Comparison of ENCODE assay signal across 11 cellular contexts in the genomic region with DNA sequence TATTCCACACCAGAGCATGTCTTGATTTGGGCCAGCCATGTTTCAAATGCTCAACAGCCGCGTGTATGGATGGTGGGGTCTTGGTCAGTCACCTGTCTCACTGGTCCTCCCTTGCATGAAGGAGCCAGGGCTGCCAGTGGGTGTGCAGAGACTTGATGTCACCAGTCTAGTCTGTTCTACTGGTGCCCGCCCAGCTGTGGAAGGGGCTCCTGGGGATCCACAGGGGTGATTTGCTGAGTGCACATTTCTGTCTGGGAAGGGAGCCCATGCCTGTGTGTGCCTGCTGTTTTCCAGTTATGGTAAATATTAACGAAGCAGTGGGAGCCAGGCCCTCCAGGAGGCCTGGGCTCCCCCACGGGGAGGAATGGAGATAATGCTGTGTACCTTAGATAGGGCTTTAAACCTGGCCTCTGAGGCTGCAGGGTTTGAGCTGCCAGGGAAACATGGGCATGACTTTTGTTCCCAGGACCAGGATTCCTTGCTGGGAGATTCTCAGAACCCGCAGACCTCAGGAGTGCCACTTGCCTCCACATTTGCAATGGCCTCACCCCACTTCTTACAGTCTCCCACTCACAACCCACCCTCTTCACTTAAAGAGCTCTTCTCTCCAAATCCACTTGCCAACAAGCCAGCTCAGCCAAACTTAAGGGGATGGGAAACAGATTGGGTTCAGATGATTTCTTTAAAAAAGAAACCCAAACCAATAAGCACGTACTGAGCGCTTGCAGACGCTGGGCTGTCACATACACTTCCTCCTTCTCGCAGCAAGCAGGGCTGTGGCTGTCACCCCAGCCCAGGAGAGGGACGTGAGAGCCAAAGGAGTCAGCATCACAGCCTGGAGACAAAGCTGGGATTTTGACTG. TPM values are rescaled to one million over a fixed set of nuclear protein-coding genes. Genes with fewer than 3 reads are reported as not detected.
DNase-seq lines count a peak whose midpoint lies in the region; ATAC-seq, FAIRE-seq and TF ChIP-seq lines count a peak whose summit lies in the region.
"Had no signal": no experiment of that assay in that cellular context is flagged by ENCODE, and none has a peak within 500 bp of the region (broad histone marks: within the 10 kb centered on the region; RNA-seq: fewer than 3 reads in every experiment).

No MANE protein-coding gene starts in this region.

- no peaks in the 10 kb centered on the region for H3K27me3 ChIP-seq in A673 (replicated peaks; ENCODE audit: insufficient read depth, low read depth, low read length, poor library complexity)
- H3K27me3 ChIP-seq in Karpas-422 (ENCODE audit: low read length), result no peaks in the 10 kb centered on the region
- H3K27me3 ChIP-seq in HepG2 (ENCODE audit: control insufficient read depth in 1 of 2, insufficient read depth in 2 of 2, low read length in 2 of 2), result peaks cover 2 to 19% of the 10 kb centered on the region in 2 experiments; a peak in 3 of 5 replicates
- no peaks in the 10 kb centered on the region for H3K27me3 ChIP-seq in ovary
- H3K27me3 ChIP-seq: BLaER1, heart right ventricle had no signal

- H3K4me2 ChIP-seq in Karpas-422 (ENCODE audit: low read depth, low read length, poor library complexity, severe bottlenecking) (no peak overlapping the region), HepG2 (ENCODE audit: low read depth, low read length) (peak overlapping the region; percentile 77)
- H3K4me2 ChIP-seq: BLaER1 had no signal

- H3K36me3 Mint-ChIP-seq in stimulated activated naive B cell treated with anti-CD40 and anti-IgM and Interleukin-4, amounts not matched to agents 10 μg/mL and 1 μg/mL and 100 μg/mL, for 72 hours, result no peaks in the 10 kb centered on the region
- H3K36me3 Mint-ChIP-seq in activated naive CD4-positive, alpha-beta T cell treated with anti-CD3 and anti-CD28 coated beads, Interleukin-2, amount 50 U/mL, for 72 hours, result no peaks in the 10 kb centered on the region

- H3K9ac ChIP-seq in Karpas-422 (ENCODE audit: low read length), result no peak overlapping the region
- H3K9ac ChIP-seq in HepG2 (ENCODE audit: insufficient read depth, low read depth, low read length), result no peak overlapping the region; the same call in 1 of the 2 replicates
- H3K9ac ChIP-seq: BLaER1 had no signal

- peak; percentile 64 for TF ChIP-seq RAD21 in HepG2 (CRISPR knock-in tag; IDR thresholded peaks at IDR 0.05)

- H3K79me2 ChIP-seq in Karpas-422 (ENCODE audit: low read length) (no peaks in the 10 kb centered on the region), HepG2 (ENCODE audit: insufficient read depth, low read length) (no peaks in the 10 kb centered on the region)

- H4K20me1 ChIP-seq in Karpas-422 (ENCODE audit: insufficient read depth, low read depth, low read length) (no peaks in the 10 kb centered on the region), HepG2 (ENCODE audit: insufficient read depth, low read length) (no peaks in the 10 kb centered on the region)
- H4K20me1 ChIP-seq: BLaER1 had no signal

- ATAC-seq in HepG2, result peak; percentile 96
- ATAC-seq in stimulated activated naive B cell treated with anti-CD40 and anti-IgM and Interleukin-4, amounts not matched to agents 10 μg/mL and 1 μg/mL and 100 μg/mL, for 72 hours (replicated peaks), result no peak
- ATAC-seq in activated naive CD4-positive, alpha-beta T cell treated with anti-CD3 and anti-CD28 coated beads, Interleukin-2, amount 50 U/mL, for 72 hours, result no peak
- ATAC-seq: T-helper 17 cell had no signal

- FAIRE-seq in HepG2 (lab: Jason Lieb, UNC), result peak; percentile 79

- H3K27ac Mint-ChIP-seq in stimulated activated naive B cell treated with anti-CD40 and anti-IgM and Interleukin-4, amounts not matched to agents 10 μg/mL and 1 μg/mL and 100 μg/mL, for 72 hours, result no peak overlapping the region
- no peak overlapping the region for H3K27ac Mint-ChIP-seq in activated naive CD4-positive, alpha-beta T cell treated with anti-CD3 and anti-CD28 coated beads, Interleukin-2, amount 50 U/mL, for 72 hours
- H3K27ac Mint-ChIP-seq: T-helper 17 cell had no signal

- H3K4me1 ChIP-seq in A673 (ENCODE audit: insufficient read depth, low read length, poor library complexity, severe bottlenecking), result peaks cover 14% of the 10 kb centered on the region
- peaks cover 13% of the 10 kb centered on the region for H3K4me1 ChIP-seq in Karpas-422 (ENCODE audit: low read length)
- H3K4me1 ChIP-seq in HepG2 (ENCODE audit: insufficient read depth, low read length), result peaks cover 68% of the 10 kb centered on the region
- no peaks in the 10 kb centered on the region for H3K4me1 ChIP-seq in ovary (ENCODE audit: insufficient read depth)

- TF ChIP-seq CTCF in A673 (conservative IDR thresholded peaks at IDR 0.05; ENCODE audit: low read depth, low read length) (no peak), HepG2 (CRISPR knock-in tag; IDR thresholded peaks at IDR 0.05) (peak; percentile 55), ovary (IDR thresholded peaks at IDR 0.05) (no peak)

- TF ChIP-seq POLR2A in HepG2 (IDR thresholded peaks at IDR 0.05; ENCODE audit: insufficient read depth in 1 of 2, low read depth in 2 of 2, low read length in 2 of 2) (no peak), ovary (IDR thresholded peaks at IDR 0.05) (no peak)

- DNase-seq in A673 (ENCODE audit: low spot score) (peak; percentile 21), Karpas-422 (peak; percentile 54), SKM-1 (lab: John Stamatoyannopoulos, UW; ENCODE audit: unreplicated experiment) (peak; percentile 32), HepG2 (ENCODE audit: low spot score) (peak; percentile 81), middle frontal gyrus (ENCODE audit: extremely low spot score, low spot score) (no peak), ovary (no peak)
- no peak for DNase-seq in stimulated activated naive B cell treated with anti-CD40 and anti-IgM and Interleukin-4, amounts not matched to agents 10 μg/mL and 1 μg/mL and 100 μg/mL, for 72 hours
- no peak for DNase-seq in activated naive CD4-positive, alpha-beta T cell treated with anti-CD3 and anti-CD28 coated beads, Interleukin-2, amount 50 U/mL, for 72 hours (ENCODE audit: low spot score in 2 of 2)
- DNase-seq: heart right ventricle, T-helper 17 cell had no signal

- H2AFZ ChIP-seq in Karpas-422 (ENCODE audit: low read length) (no peak overlapping the region), HepG2 (ENCODE audit: low read length) (no peak overlapping the region)

- peaks cover 4% of the 10 kb centered on the region in 2 donors for H3K4me1 Mint-ChIP-seq in stimulated activated naive B cell treated with anti-CD40 and anti-IgM and Interleukin-4, amounts not matched to agents 10 μg/mL and 1 μg/mL and 100 μg/mL, for 72 hours

- BruUV-seq in A673 (replicated peaks; lab: Mats Ljungman, UMichigan) (no TSS peak), HepG2 (replicated peaks; lab: Mats Ljungman, UMichigan) (no TSS peak)

- CTCF ChIA-PET in A673 (lab: Charles Lee) (no interaction called here), HepG2 (lab: Yijun Ruan, JAX; ENCODE audit: low intra/inter-chr PET ratio, low total read pairs) (interaction anchor here (1.2 kb wide), 1 partner anchor 55 kb away, joined by 5 read pairs; a partner anchor contains a TSS)

- POLR2A ChIA-PET in A673 (lab: Charles Lee; ENCODE audit: low non-redundant PET), result no interaction called here
- POLR2A ChIA-PET in HepG2 (lab: Yijun Ruan, JAX), result interaction anchor here (0.7 to 3.8 kb wide), 5 partner anchors 9 to 54 kb away, joined by 3 to 19 read pairs (median 7); a partner anchor contains a TSS

- WGBS in HepG2 (ENCODE audit: low lambda C conversion rate), result 9% methylated on average over 11 of the region's 11 CpGs
- 36 to 43% (median 41%) methylated on average over 11 of the region's 11 CpGs for WGBS in ovary, 3 donors

- H3K9me3 ChIP-seq in A673 (ENCODE audit: low read depth, low read length, poor library complexity, severe bottlenecking) (no peaks in the 10 kb centered on the region), Karpas-422 (ENCODE audit: low read length) (no peaks in the 10 kb centered on the region), HepG2 (ENCODE audit: low read length) (no peaks in the 10 kb centered on the region), ovary (no peaks in the 10 kb centered on the region)
- H3K9me3 ChIP-seq: BLaER1, heart right ventricle had no signal

- peaks cover 7 to 19% of the 10 kb centered on the region in 2 donors for H3K27me3 Mint-ChIP-seq in stimulated activated naive B cell treated with anti-CD40 and anti-IgM and Interleukin-4, amounts not matched to agents 10 μg/mL and 1 μg/mL and 100 μg/mL, for 72 hours

- in situ Hi-C loops in HepG2 (cut with HindIII; ENCODE audit: extremely low pct_ligation_motif_present, low pct_unique_long_range_greater_than_20kb), result no loop called here

- intact Hi-C loops in A673 (cut with micrococcal nuclease; ENCODE audit: unreplicated experiment) (no loop called here), HepG2 (cut with micrococcal nuclease; ENCODE audit: unreplicated experiment) (no loop called here), ovary (cut with DNase I) (no loop called here)

- H3K27ac ChIP-seq in A673 (ENCODE audit: low read depth, low read length, poor library complexity, severe bottlenecking), result no peak overlapping the region
- no peak overlapping the region for H3K27ac ChIP-seq in Karpas-422 (ENCODE audit: low read length)
- H3K27ac ChIP-seq in HepG2 (ENCODE audit: extremely low read length, insufficient read depth, low read length), result no peak overlapping the region
- H3K27ac ChIP-seq in ovary, result no peak overlapping the region
- H3K27ac ChIP-seq: BLaER1, heart right ventricle had no signal

- H3K9me2 ChIP-seq in Karpas-422 (replicated peaks; ENCODE audit: insufficient read depth, low read length), result no peaks in the 10 kb centered on the region

- no peak overlapping the region for H3K4me3 Mint-ChIP-seq in stimulated activated naive B cell treated with anti-CD40 and anti-IgM and Interleukin-4, amounts not matched to agents 10 μg/mL and 1 μg/mL and 100 μg/mL, for 72 hours
- H3K4me3 Mint-ChIP-seq: T-helper 17 cell had no signal

- TF ChIP-seq EP300 in HepG2 (IDR thresholded peaks at IDR 0.05; ENCODE audit: low read depth in 2 of 2, low read length in 2 of 2) (peak in 1 of 2 experiments; percentile 51; a peak in 1 of 4 replicates), HepG2 (CRISPR knock-in tag; IDR thresholded peaks at IDR 0.05; ENCODE audit: borderline replicate concordance) (peak; percentile 37; the same call in 1 of the 2 replicates), ovary (IDR thresholded peaks at IDR 0.05) (no peak)

- H3K36me3 ChIP-seq in A673 (ENCODE audit: insufficient read depth, low read length, poor library complexity, severe bottlenecking) (no peaks in the 10 kb centered on the region), Karpas-422 (ENCODE audit: insufficient read depth, low read length) (no peaks in the 10 kb centered on the region), HepG2 (replicated peaks in 1 of 2; ENCODE audit: control insufficient read depth in 1 of 2, insufficient read depth in 2 of 2, low read length in 2 of 2) (no peaks in the 10 kb centered on the region), ovary (no peaks in the 10 kb centered on the region)
- H3K36me3 ChIP-seq: BLaER1, heart right ventricle had no signal

- H3K4me3 ChIP-seq in A673 (ENCODE audit: low read depth, low read length, poor library complexity, severe bottlenecking) (no peak overlapping the region), Karpas-422 (ENCODE audit: low read length) (no peak overlapping the region), HepG2 (replicated peaks in 1 of 3; ENCODE audit: insufficient read depth in 1 of 3, low read depth in 2 of 3, low read length in 3 of 3) (peak overlapping the region in 2 of 3 experiments; percentile 19 to 55; a peak in 3 of 6 replicates), ovary (no peak overlapping the region)
- H3K4me3 ChIP-seq: BLaER1, heart right ventricle had no signal

- H3K9me3 Mint-ChIP-seq in stimulated activated naive B cell treated with anti-CD40 and anti-IgM and Interleukin-4, amounts not matched to agents 10 μg/mL and 1 μg/mL and 100 μg/mL, for 72 hours, result no peaks in the 10 kb centered on the region
- no peaks in the 10 kb centered on the region for H3K9me3 Mint-ChIP-seq in activated naive CD4-positive, alpha-beta T cell treated with anti-CD3 and anti-CD28 coated beads, Interleukin-2, amount 50 U/mL, for 72 hours

RNA-seq across cellular contexts. Expression of a gene that starts 54.1 kb away (rescaled TPM):
- 116 and 144 TPM in 2 replicates for total RNA-seq in A673 (2021)
- total RNA-seq in Karpas-422 (2014; rRNA removed; shearing (Covaris generic); ENCODE audit: low replicate concordance), result 146 and 217 TPM in 2 replicates
- 34.1 and 68.1 TPM in 2 replicates for total RNA-seq in HepG2 (2016; rRNA removed; fragmentation: Illumina TruSeq; extraction: Trizol)
- total RNA-seq in HepG2 (2016; cell fraction: cytosol; rRNA removed; fragmentation: Illumina TruSeq; extraction: Trizol; ENCODE audit: low read depth), result 13.4 and 14.2 TPM in 2 replicates
- 26.8 and 72.7 TPM in 2 replicates for total RNA-seq in HepG2 (2016; cell fraction: insoluble cytoplasmic fraction; rRNA removed; fragmentation: Illumina TruSeq; extraction: Trizol)
- total RNA-seq in HepG2 (2016; cell fraction: membrane; rRNA removed; fragmentation: Illumina TruSeq; extraction: Trizol), result 33.1 and 34.4 TPM in 2 replicates
- 81.5 and 95.8 TPM in 2 replicates for total RNA-seq in HepG2 (2016; cell fraction: nucleus; rRNA removed; fragmentation: Illumina TruSeq; extraction: Trizol)
- polyA plus RNA-seq in HepG2 (2011; rRNA removed), result 629 and 1,104 TPM in 2 replicates
- 292 and 298 TPM in 2 replicates for polyA plus RNA-seq in HepG2 (2011; cell fraction: cytosol; rRNA removed)
- 3,652 and 4,474 TPM in 2 replicates for polyA plus RNA-seq in HepG2 (2011; cell fraction: nucleus; rRNA removed)
- polyA plus RNA-seq in HepG2 (2012), result 463 and 546 TPM in 2 replicates
- polyA plus RNA-seq in HepG2 (2016; cell fraction: cytosol; fragmentation: Illumina TruSeq; extraction: Trizol; ENCODE audit: low read depth), result 9.2 and 10.7 TPM in 2 replicates
- polyA plus RNA-seq in HepG2 (2016; cell fraction: insoluble cytoplasmic fraction; fragmentation: Illumina TruSeq; extraction: Trizol; ENCODE audit: low read depth), result 34.1 and 41.6 TPM in 2 replicates
- polyA plus RNA-seq in HepG2 (2016; cell fraction: membrane; fragmentation: Illumina TruSeq; extraction: Trizol; ENCODE audit: low read depth), result 24.8 and 25.3 TPM in 2 replicates
- polyA plus RNA-seq in HepG2 (2016; cell fraction: nucleus; fragmentation: Illumina TruSeq; extraction: Trizol; ENCODE audit: insufficient read depth, low read depth), result 253 and 267 TPM in 2 replicates
- 238 and 645 TPM in 2 replicates for polyA minus RNA-seq in HepG2 (2011; rRNA and poly(A)+ RNA removed; ENCODE audit: low replicate concordance)
- 122 and 136 TPM in 2 replicates for polyA minus RNA-seq in HepG2 (2011; cell fraction: cytosol; rRNA and poly(A)+ RNA removed)
- 312 and 405 TPM in 2 replicates for polyA minus RNA-seq in HepG2 (2011; cell fraction: nucleus; rRNA and poly(A)+ RNA removed)
- 10 to 100 TPM; 24.1 to 79.2 TPM for total RNA-seq in activated naive CD4-positive, alpha-beta T cell treated with anti-CD3 and anti-CD28 coated beads, Interleukin-2, amount 50 U/mL, for 72 hours
- 100 to 1,000 TPM in 1 of 7 donors, 10 to 100 TPM in 6; 19.2 to 123 (median 45.2) TPM for total RNA-seq in ovary
- 10 to 100 TPM; 20.8 to 44.7 TPM for polyA plus RNA-seq in ovary

Comparison
In these comparisons a context has a peak if more than half of its experiments do, and no peak if none do; other contexts are left out.
1. DNase-seq: peak in A673 (single experiment), Karpas-422 (single experiment), SKM-1 (single experiment) and HepG2 (single experiment); none in stimulated activated naive B cell treated with anti-CD40 and anti-IgM and Interleukin-4, amounts not matched to agents 10 μg/mL and 1 μg/mL and 100 μg/mL, for 72 hours (single experiment), activated naive CD4-positive, alpha-beta T cell treated with anti-CD3 and anti-CD28 coated beads, Interleukin-2, amount 50 U/mL, for 72 hours (0 of 2), middle frontal gyrus (single experiment) and ovary (0 of 5).
2. H3K4me3 ChIP-seq: peak in HepG2 (2 of 3); none in A673 (single experiment), Karpas-422 (single experiment) and ovary (single experiment).